In the genomic region with DNA sequence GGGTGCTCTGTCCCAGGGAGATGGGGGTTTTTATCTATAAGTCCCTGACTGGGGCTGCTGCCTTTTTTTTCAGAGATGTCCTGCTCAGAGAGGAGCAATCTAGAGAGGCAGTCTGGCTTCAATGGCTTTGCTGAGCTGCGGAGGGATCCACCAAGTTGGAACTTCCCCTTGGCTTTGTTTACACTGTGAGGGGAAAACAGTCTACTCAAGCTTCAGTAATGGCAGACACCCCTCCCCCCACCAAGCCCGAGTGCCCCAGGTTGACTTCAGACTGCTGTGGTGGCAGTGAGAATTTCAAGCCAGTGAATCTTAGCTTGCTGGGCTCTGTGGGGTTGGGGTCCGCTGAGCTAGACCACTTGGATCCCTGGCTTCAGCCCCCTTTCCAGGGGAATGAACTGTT, we compare ENCODE assay signal across 1 cellular context.
TF ChIP-seq lines count a peak whose summit lies in the region.

No MANE protein-coding gene starts in this region.

TF ChIP-seq in HepG2, 621 proteins besides CTCF, POLR2A, EP300 and RAD21:
- TF ChIP-seq RERE (CRISPR knock-in tag; IDR thresholded peaks at IDR 0.05; ENCODE audit: low read depth) (no peak), SETDB1 (CRISPR knock-in tag; IDR thresholded peaks at IDR 0.05; ENCODE audit: borderline replicate concordance) (no peak), ZNF7 (CRISPR knock-in tag; IDR thresholded peaks at IDR 0.05) (no peak), ZNF281 (CRISPR knock-in tag; IDR thresholded peaks at IDR 0.05; ENCODE audit: borderline replicate concordance) (peak; percentile 47; the same call in 1 of the 2 replicates), FOXA3 (CRISPR knock-in tag; IDR thresholded peaks at IDR 0.05) (peak; percentile 7; the same call in 1 of the 2 replicates), ZNF230 (CRISPR knock-in tag; IDR thresholded peaks at IDR 0.05) (no peak), ZNF782 (CRISPR knock-in tag; IDR thresholded peaks at IDR 0.05; ENCODE audit: borderline replicate concordance) (no peak)
